Comparison of ENCODE assay signal across 24 cellular contexts in the genomic region with DNA sequence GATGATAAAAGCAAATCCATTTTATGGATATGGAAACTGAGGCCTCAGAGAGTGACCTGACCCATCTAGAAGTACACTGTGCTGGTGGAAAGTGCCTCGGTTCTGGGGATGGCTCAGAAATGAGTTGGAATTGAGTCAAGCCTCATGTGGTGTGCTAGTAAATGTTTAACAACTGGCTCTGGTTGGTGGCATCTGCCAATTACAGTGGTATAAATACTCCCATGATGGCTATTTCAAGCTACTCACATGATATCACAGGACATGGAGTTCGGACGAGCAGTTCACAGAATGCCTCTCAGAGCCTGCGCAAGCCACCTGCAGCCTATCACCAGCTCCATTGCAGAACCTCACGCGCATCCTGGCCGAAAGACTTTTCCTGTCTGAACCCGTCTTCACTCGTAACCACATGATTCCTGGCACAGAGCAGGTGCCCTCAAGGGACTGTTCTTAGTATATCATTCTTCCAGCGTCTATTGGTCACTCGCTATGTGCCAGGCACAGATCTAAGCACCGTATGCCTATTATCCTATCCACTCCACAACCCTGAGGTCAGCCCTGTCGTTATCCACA. TPM values are rescaled to one million over a fixed set of nuclear protein-coding genes. Genes with fewer than 3 reads are reported as not detected.
"Had no signal": no experiment of that assay in that cellular context is flagged by ENCODE, and none has a peak within 500 bp of the region (broad histone marks: within the 10 kb centered on the region; RNA-seq: fewer than 3 reads in every experiment).

No MANE protein-coding gene starts in this region.

- H3K4me1 ChIP-seq: right atrium auricular region, stomach had no signal

- H3K36me3 Mint-ChIP-seq: naive B cell had no signal

- H3K4me3 Mint-ChIP-seq: immature natural killer cell, naive B cell, nephron had no signal

- H3K9me3 Mint-ChIP-seq: immature natural killer cell, naive B cell, nephron had no signal

- H3K4me3 ChIP-seq: dorsolateral prefrontal cortex, esophagus muscularis mucosa, gastroesophageal sphincter, ovary, right atrium auricular region, sigmoid colon, stomach, thoracic aorta, transverse colon had no signal

- ATAC-seq: gastroesophageal sphincter had no signal

- H3K9me3 ChIP-seq: esophagus muscularis mucosa, gastroesophageal sphincter, ovary, right atrium auricular region, sigmoid colon, stomach, thoracic aorta, transverse colon had no signal

- H3K27ac Mint-ChIP-seq: immature natural killer cell, naive B cell, nephron had no signal

- H3K27ac ChIP-seq: dorsolateral prefrontal cortex, esophagus muscularis mucosa, gastroesophageal sphincter, ovary, right atrium auricular region, sigmoid colon, stomach, thoracic aorta, transverse colon had no signal

- DNase-seq: cortex of kidney; dorsolateral prefrontal cortex; effector CD8-positive, alpha-beta T cell; glutamatergic neuron; immature natural killer cell; mesendoderm; naive B cell; ovary; sigmoid colon; small intestine; stimulated activated CD4-positive, alpha-beta T cell treated with anti-CD3 and anti-CD28 coated beads, Interleukin-12 subunit alpha, Interleukin-12 subunit beta, amount 100 ng/mL, for 4 hours; stimulated activated naive CD4-positive, alpha-beta T cell; stomach; substantia nigra; transverse colon had no signal

- H3K36me3 ChIP-seq: esophagus muscularis mucosa, gastroesophageal sphincter, ovary, right atrium auricular region, sigmoid colon, stomach, thoracic aorta, transverse colon had no signal

- H3K4me1 Mint-ChIP-seq: immature natural killer cell, naive B cell had no signal

RNA-seq across cellular contexts. Expression of a gene that starts 9.1 kb away (rescaled TPM):
- total RNA-seq: fibroblast of villous mesenchyme, kidney epithelial cell, lung microvascular endothelial cell had no signal

RNA-seq across cellular contexts. Expression of a gene that starts 38.5 kb away (rescaled TPM):
- total RNA-seq: gastroesophageal sphincter, liver, lung microvascular endothelial cell, right atrium auricular region, thoracic aorta had no signal
